In the genomic region with DNA sequence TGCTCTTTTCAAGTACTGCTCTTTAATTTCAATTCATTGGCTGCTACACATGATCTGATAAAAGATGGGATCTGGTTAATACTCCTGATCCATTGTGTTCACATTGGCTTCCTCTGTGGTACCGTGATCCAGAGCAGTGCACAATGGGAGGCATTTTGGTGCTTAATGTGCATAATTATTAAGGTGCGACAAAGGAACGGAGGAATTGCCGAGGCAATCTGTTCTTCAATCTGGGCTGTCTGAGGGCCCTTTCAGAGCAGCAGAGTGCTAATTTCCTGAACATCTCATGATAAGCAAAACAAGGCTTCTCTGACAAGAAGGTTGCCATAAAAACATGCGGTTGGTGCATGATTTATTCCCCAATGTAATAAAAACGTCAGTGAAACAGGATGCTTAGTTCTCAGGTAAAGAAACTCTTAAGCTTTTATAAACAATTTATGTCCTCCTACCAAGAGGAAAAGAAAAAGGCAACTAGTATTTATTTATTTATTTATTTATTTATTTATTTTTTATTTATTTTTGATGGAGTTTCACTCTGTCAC, we compare ENCODE assay signal across 1 cellular context.
TF ChIP-seq lines count a peak whose summit lies in the region.

No MANE protein-coding gene starts in this region.

TF ChIP-seq in SK-N-SH treated with all-trans-retinoic acid at 6 μM for 48 hours, 23 proteins besides CTCF, POLR2A, EP300 and RAD21 (continued from another document):
- TF ChIP-seq, protein P1, sequence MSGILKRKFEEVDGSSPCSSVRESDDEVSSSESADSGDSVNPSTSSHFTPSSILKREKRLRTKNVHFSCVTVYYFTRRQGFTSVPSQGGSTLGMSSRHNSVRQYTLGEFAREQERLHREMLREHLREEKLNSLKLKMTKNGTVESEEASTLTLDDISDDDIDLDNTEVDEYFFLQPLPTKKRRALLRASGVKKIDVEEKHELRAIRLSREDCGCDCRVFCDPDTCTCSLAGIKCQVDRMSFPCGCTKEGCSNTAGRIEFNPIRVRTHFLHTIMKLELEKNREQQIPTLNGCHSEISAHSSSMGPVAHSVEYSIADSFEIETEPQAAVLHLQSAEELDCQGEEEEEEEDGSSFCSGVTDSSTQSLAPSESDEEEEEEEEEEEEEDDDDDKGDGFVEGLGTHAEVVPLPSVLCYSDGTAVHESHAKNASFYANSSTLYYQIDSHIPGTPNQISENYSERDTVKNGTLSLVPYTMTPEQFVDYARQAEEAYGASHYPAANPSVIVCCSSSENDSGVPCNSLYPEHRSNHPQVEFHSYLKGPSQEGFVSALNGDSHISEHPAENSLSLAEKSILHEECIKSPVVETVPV (CRISPR knock-in tag; IDR thresholded peaks at IDR 0.05) = no peak
- TF ChIP-seq BACH2 (CRISPR knock-in tag; IDR thresholded peaks at IDR 0.05; ENCODE audit: borderline replicate concordance) (no peak), ISL1 (CRISPR knock-in tag; IDR thresholded peaks at IDR 0.05) (no peak), GLIS3 (CRISPR knock-in tag; IDR thresholded peaks at IDR 0.05) (no peak), ZFP3 (CRISPR knock-in tag; IDR thresholded peaks at IDR 0.05) (no peak), ZNF565 (CRISPR knock-in tag; conservative IDR thresholded peaks at IDR 0.05; ENCODE audit: low read depth) (no peak), ZNF70 (CRISPR knock-in tag; IDR thresholded peaks at IDR 0.05) (no peak), PPARA (CRISPR knock-in tag; IDR thresholded peaks at IDR 0.05; ENCODE audit: borderline replicate concordance) (no peak), ESRRG (CRISPR knock-in tag; IDR thresholded peaks at IDR 0.05) (no peak)
TF ChIP-seq in SK-N-SH treated with all-trans-retinoic acid at 6 μM for 48 hours: peak in this region for 0.
